In genomic region chr20:45098096-45098773, GRCh38 we compare ENCODE assay signal across 9 cellular contexts. TPM values are rescaled to one million over a fixed set of nuclear protein-coding genes. Genes with fewer than 3 reads are reported as not detected.
DNase-seq lines count a peak whose midpoint lies in the region; ATAC-seq and TF ChIP-seq lines count a peak whose summit lies in the region.
"Had no signal": no experiment of that assay in that cellular context is flagged by ENCODE, and none has a peak within 500 bp of the region (broad histone marks: within the 10 kb centered on the region; RNA-seq: fewer than 3 reads in every experiment).

No MANE protein-coding gene starts in this region.

- no peaks in the 10 kb centered on the region for H3K36me3 Mint-ChIP-seq in activated CD4-positive, alpha-beta memory T cell treated with anti-CD3 and anti-CD28 coated beads for 36 hours
- H3K36me3 Mint-ChIP-seq in osteocyte (ENCODE audit: unreplicated experiment) (no peaks in the 10 kb centered on the region), CD14-positive monocyte (peaks cover 0 to 9% of the 10 kb centered on the region in 2 donors)

- CTCF ChIA-PET in activated CD4-positive, alpha-beta memory T cell treated with anti-CD3 and anti-CD28 coated beads for 36 hours (lab: Charles Lee), result interaction anchor here (0.7 to 8.6 kb wide), 15 partner anchors 8 to 1464 kb away, joined by 3 to 185 read pairs (median 4); partner anchors contain the start of genes TOMM34 and WFDC5

- ATAC-seq in GM21360 (IDR thresholded peaks at IDR 0.05; ENCODE audit: unreplicated experiment) (no peak), omental fat pad (ENCODE audit: low FRiP score) (no peak)

- H3K4me3 ChIP-seq in GM12865 (ENCODE audit: low read depth, low read length), result no peak overlapping the region
- no peak overlapping the region for H3K4me3 ChIP-seq in fibroblast of mammary gland (ENCODE audit: control insufficient read depth, low read depth, low read length)

- H3K4me3 Mint-ChIP-seq in activated CD4-positive, alpha-beta memory T cell treated with anti-CD3 and anti-CD28 coated beads for 36 hours, result peak overlapping the region; percentile 7
- no peak overlapping the region for H3K4me3 Mint-ChIP-seq in osteocyte (ENCODE audit: unreplicated experiment)
- H3K4me3 Mint-ChIP-seq in CD14-positive monocyte, result peak overlapping the region in 1 of 2 donors; percentile 82

- peaks cover 15% of the 10 kb centered on the region for H3K4me1 Mint-ChIP-seq in activated CD4-positive, alpha-beta memory T cell treated with anti-CD3 and anti-CD28 coated beads for 36 hours (ENCODE audit: low read depth)
- peaks cover 17% of the 10 kb centered on the region for H3K4me1 Mint-ChIP-seq in osteocyte (ENCODE audit: unreplicated experiment)
- peaks cover 19% of the 10 kb centered on the region for H3K4me1 Mint-ChIP-seq in CD14-positive monocyte

- peaks cover 36% of the 10 kb centered on the region for H3K27me3 Mint-ChIP-seq in activated CD4-positive, alpha-beta memory T cell treated with anti-CD3 and anti-CD28 coated beads for 36 hours
- H3K27me3 Mint-ChIP-seq in osteocyte (ENCODE audit: unreplicated experiment) (peaks cover 3% of the 10 kb centered on the region), CD14-positive monocyte (ENCODE audit: low read depth in 3 of 3) (peaks cover 46 to 59% (median 47%) of the 10 kb centered on the region in 3 donors)

- TF ChIP-seq CTCF in GM12865 (IDR thresholded peaks at IDR 0.05; ENCODE audit: insufficient read depth, low read depth, low read length, missing control alignments) (no peak), fibroblast of mammary gland (conservative IDR thresholded peaks at IDR 0.05; ENCODE audit: control insufficient read depth, insufficient read depth, low read depth, low read length) (no peak), osteocyte (IDR thresholded peaks at IDR 0.05) (peak; percentile 37), CD14-positive monocyte (IDR thresholded peaks at IDR 0.05) (no peak), omental fat pad (IDR thresholded peaks at IDR 0.05) (no peak)

- intact Hi-C loops in activated CD4-positive, alpha-beta memory T cell treated with anti-CD3 and anti-CD28 coated beads for 36 hours (cut with micrococcal nuclease), result loop anchor here (5.0 kb wide), 3 partner anchors 131 to 351 kb away; partner anchors contain the start of genes KCNK15 and STK4
- intact Hi-C loops in CD14-positive monocyte (cut with micrococcal nuclease), result loop anchor here in 1 of 2 donors (10.0 kb wide), 1 partner anchor 53 kb away; no protein-coding TSS in a partner anchor

- DNase-seq in GM12865 (ENCODE audit: low read depth) (peak; percentile 18), fibroblast of mammary gland (ENCODE audit: low read depth) (peak; percentile 35), osteocyte (ENCODE audit: extremely low spot score, unreplicated experiment) (no peak), NCI-H510A (lab: John Stamatoyannopoulos, UW) (no peak), CD14-positive monocyte (ENCODE audit: low spot score) (no peak), omental fat pad (ENCODE audit: low spot score) (no peak)
- DNase-seq in activated CD4-positive, alpha-beta memory T cell treated with anti-CD3 and anti-CD28 coated beads for 36 hours, result peak; percentile 61
- DNase-seq: NCI-H1048 had no signal

- H3K27ac Mint-ChIP-seq in activated CD4-positive, alpha-beta memory T cell treated with anti-CD3 and anti-CD28 coated beads for 36 hours, result no peak overlapping the region
- H3K27ac Mint-ChIP-seq in osteocyte (ENCODE audit: unreplicated experiment) (no peak overlapping the region), CD14-positive monocyte (no peak overlapping the region)

- POLR2A ChIA-PET in activated CD4-positive, alpha-beta memory T cell treated with anti-CD3 and anti-CD28 coated beads for 36 hours (lab: Charles Lee), result no interaction called here

- H3K9me3 Mint-ChIP-seq in activated CD4-positive, alpha-beta memory T cell treated with anti-CD3 and anti-CD28 coated beads for 36 hours, result no peaks in the 10 kb centered on the region
- H3K9me3 Mint-ChIP-seq in osteocyte (ENCODE audit: unreplicated experiment), result no peaks in the 10 kb centered on the region
- H3K9me3 Mint-ChIP-seq in CD14-positive monocyte, result peaks cover 0 to 11% (median 5%) of the 10 kb centered on the region in 7 donors

RNA-seq across cellular contexts. Expression of gene KCNS1, which starts 2.7 kb away (rescaled TPM):
- total RNA-seq in activated CD4-positive, alpha-beta memory T cell treated with anti-CD3 and anti-CD28 coated beads for 36 hours, result under 1 TPM; 0.34 to 0.45 TPM
- 0.26 and 0.30 TPM in 2 replicates for total RNA-seq in osteocyte
- polyA plus RNA-seq in CD14-positive monocyte, result under 1 TPM in 1 of 2 donors, not detected in 1; 0.23 TPM
- total RNA-seq in omental fat pad, result under 1 TPM in 3 of 4 donors, not detected in 1; 0.47 to 0.60 (median 0.56) TPM

RNA-seq across cellular contexts. Expression of gene WFDC5, which starts 16.7 kb away (rescaled TPM):
- total RNA-seq in activated CD4-positive, alpha-beta memory T cell treated with anti-CD3 and anti-CD28 coated beads for 36 hours, result not detected
- total RNA-seq in osteocyte (not detected in 2 replicates), omental fat pad (not detected)
- not detected for polyA plus RNA-seq in CD14-positive monocyte

RNA-seq across cellular contexts. Expression of gene WFDC12, which starts 26.0 kb away (rescaled TPM):
- not detected for total RNA-seq in activated CD4-positive, alpha-beta memory T cell treated with anti-CD3 and anti-CD28 coated beads for 36 hours
- total RNA-seq in osteocyte (not detected in 2 replicates), omental fat pad (not detected)
- not detected for polyA plus RNA-seq in CD14-positive monocyte

Comparison
In these comparisons a context has a peak if more than half of its experiments do, and no peak if none do; other contexts are left out.
1. DNase-seq: peak in GM12865 (single experiment), activated CD4-positive, alpha-beta memory T cell treated with anti-CD3 and anti-CD28 coated beads for 36 hours (single experiment) and fibroblast of mammary gland (single experiment); none in osteocyte (single experiment), NCI-H510A (single experiment), CD14-positive monocyte (single experiment) and omental fat pad (single experiment).